In genomic region chr2:157572725-157573124, GRCh38 we compare ENCODE assay signal across 8 cellular contexts.
A peak's percentile ranks its signal among the peaks of the same experiment; 100 is the strongest.
DNase-seq lines count a peak whose midpoint lies in the region; ATAC-seq and TF ChIP-seq lines count a peak whose summit lies in the region.

No MANE protein-coding gene starts in this region.

- H3K27me3 Mint-ChIP-seq in nephron progenitor cell (ENCODE audit: low read depth, poor library complexity), result peaks cover 2% of the 10 kb centered on the region

- no peaks in the 10 kb centered on the region for H3K9me3 ChIP-seq in WERI-Rb-1 (ENCODE audit: severe bottlenecking)

- H3K4me3 ChIP-seq in WERI-Rb-1 (ENCODE audit: low read depth, low read length), result no peak overlapping the region

- H3K27ac ChIP-seq in WERI-Rb-1, result no peak overlapping the region

- H3K27me3 ChIP-seq in WERI-Rb-1 (ENCODE audit: insufficient read depth, low read depth, severe bottlenecking), result no peaks in the 10 kb centered on the region

- peak; percentile 91 for ATAC-seq in HG03354 (IDR thresholded peaks at IDR 0.05; ENCODE audit: poor library complexity, severe bottlenecking, unreplicated experiment)

- no peaks in the 10 kb centered on the region for H3K9me3 Mint-ChIP-seq in nephron progenitor cell

- H3K36me3 Mint-ChIP-seq in nephron progenitor cell (ENCODE audit: low read depth), result no peaks in the 10 kb centered on the region

- H3K27ac Mint-ChIP-seq in nephron progenitor cell, result no peak overlapping the region

- H3K36me3 ChIP-seq in WERI-Rb-1, result no peaks in the 10 kb centered on the region

- peak; percentile 47 to 68 for DNase-seq in NCI-H2081 (lab: John Stamatoyannopoulos, UW)
- no peak for DNase-seq in NCI-H2081 treated with DMSO at 0.1 percent for 48 hours (lab: John Stamatoyannopoulos, UW)
- no peak for DNase-seq in WERI-Rb-1
- DNase-seq in nephron progenitor cell, result no peak
- no peak for DNase-seq in putamen (ENCODE audit: low spot score)
- no peak for DNase-seq in stimulated activated CD4-positive, alpha-beta T cell treated with anti-CD3 and anti-CD28 coated beads, Interleukin-4, amount 100 ng/mL, for 4 hours
- DNase-seq in middle frontal gyrus (ENCODE audit: extremely low spot score, low spot score), result no peak

- TF ChIP-seq CTCF in WERI-Rb-1 (IDR thresholded peaks at IDR 0.05; ENCODE audit: low read depth, low read length) (peak; percentile 42; the same call in 1 of the 2 replicates), nephron progenitor cell (IDR thresholded peaks at IDR 0.05) (peak; percentile 31)

- H3K4me1 Mint-ChIP-seq in nephron progenitor cell, result no peaks in the 10 kb centered on the region

- H3K4me3 Mint-ChIP-seq in nephron progenitor cell, result no peak overlapping the region

Comparison
In these comparisons a context has a peak if more than half of its experiments do, and no peak if none do; other contexts are left out.
1. DNase-seq: peak in NCI-H2081 (2 of 2); none in NCI-H2081 treated with DMSO at 0.1 percent for 48 hours (single experiment), WERI-Rb-1 (single experiment), nephron progenitor cell (single experiment), putamen (single experiment), stimulated activated CD4-positive, alpha-beta T cell treated with anti-CD3 and anti-CD28 coated beads, Interleukin-4, amount 100 ng/mL, for 4 hours (0 of 2) and middle frontal gyrus (single experiment).